In genomic region chr14:60815371-60815770, GRCh38 we compare ENCODE assay signal across 10 cellular contexts.
DNase-seq lines count a peak whose midpoint lies in the region; ATAC-seq and TF ChIP-seq lines count a peak whose summit lies in the region.
"Had no signal": no experiment of that assay in that cellular context is flagged by ENCODE, and none has a peak within 500 bp of the region (broad histone marks: within the 10 kb centered on the region; RNA-seq: fewer than 3 reads in every experiment).

No MANE protein-coding gene starts in this region.

- no peak overlapping the region for H3K27ac Mint-ChIP-seq in activated B cell treated with CpG ODN at 0.5 μM for 24 hours

- H3K9ac ChIP-seq in SK-N-SH: no peak overlapping the region

- peaks cover 35% of the 10 kb centered on the region for H3K36me3 Mint-ChIP-seq in activated B cell treated with CpG ODN at 0.5 μM for 24 hours (ENCODE audit: low read depth)

- H3K27ac ChIP-seq in SK-N-SH (ENCODE audit: low read depth in 2 of 2, low read length in 1 of 2): no peak overlapping the region

- POLR2A ChIA-PET in activated B cell treated with CpG ODN at 0.5 μM for 24 hours (lab: Charles Lee): no interaction called here
- POLR2A ChIA-PET in SK-N-SH (lab: Yijun Ruan, JAX): no interaction called here

- no peaks in the 10 kb centered on the region for H3K9me3 Mint-ChIP-seq in activated B cell treated with CpG ODN at 0.5 μM for 24 hours

- ATAC-seq in GM18517 (IDR thresholded peaks at IDR 0.05; ENCODE audit: unreplicated experiment) (peak; percentile 91), GM21528 (IDR thresholded peaks at IDR 0.05; ENCODE audit: low FRiP score, unreplicated experiment) (peak; percentile 90), HG03378 (IDR thresholded peaks at IDR 0.05; ENCODE audit: unreplicated experiment) (peak; percentile 98), activated B cell treated with CpG ODN at 0.5 μM for 24 hours (ENCODE audit: low read depth) (peak; percentile 75)

- CTCF ChIA-PET in activated B cell treated with CpG ODN at 0.5 μM for 24 hours (lab: Charles Lee): no interaction called here
- CTCF ChIA-PET in SK-N-SH (lab: Yijun Ruan, JAX): no interaction called here

- H3K4me3 ChIP-seq in SK-N-SH (ENCODE audit: low read depth in 2 of 2, low read length in 1 of 2): no peak overlapping the region

- H3K27me3 Mint-ChIP-seq in activated B cell treated with CpG ODN at 0.5 μM for 24 hours: no peaks in the 10 kb centered on the region

- WGBS in SK-N-SH (ENCODE audit: low lambda C conversion rate): 98% methylated on average over 4 of the region's 4 CpGs

- no peak for DNase-seq in activated B cell treated with CpG ODN at 0.5 μM for 24 hours
- no peak for DNase-seq in SK-N-SH
- DNase-seq in midbrain (lab: John Stamatoyannopoulos, UW): no peak
- DNase-seq in SKM-1 treated with dmso at 0.1 percent for 144 hours (lab: John Stamatoyannopoulos, UW; ENCODE audit: unreplicated experiment): no peak
- DNase-seq in activated naive CD4-positive, alpha-beta T cell treated with anti-CD3 and anti-CD28 coated beads, Interleukin-2, amount 50 U/mL, for 16 hours: no peak
- DNase-seq: activated CD4-positive, CD25-positive, alpha-beta regulatory T cell; hippocampal formation had no signal

- no peak for TF ChIP-seq RAD21 in SK-N-SH (IDR thresholded peaks at IDR 0.05; ENCODE audit: low read length)

- peak overlapping the region; percentile 17 for H3K4me3 Mint-ChIP-seq in activated B cell treated with CpG ODN at 0.5 μM for 24 hours

- H3K4me2 ChIP-seq in SK-N-SH: no peak overlapping the region

- no peaks in the 10 kb centered on the region for H3K9me3 ChIP-seq in SK-N-SH

- H2AFZ ChIP-seq in SK-N-SH (ENCODE audit: low read depth): no peak overlapping the region

- peaks cover 28 to 58% of the 10 kb centered on the region in 2 experiments for H3K36me3 ChIP-seq in SK-N-SH (replicated peaks in 1 of 2; ENCODE audit: control insufficient read depth in 1 of 2, insufficient read depth in 2 of 2, low read length in 1 of 2)

- no peaks in the 10 kb centered on the region for H4K20me1 ChIP-seq in SK-N-SH (ENCODE audit: insufficient read depth)

- H3K27me3 ChIP-seq in SK-N-SH (ENCODE audit: insufficient read depth): no peaks in the 10 kb centered on the region

- peaks cover 10% of the 10 kb centered on the region for H3K79me2 ChIP-seq in SK-N-SH (ENCODE audit: insufficient read depth)

- TF ChIP-seq EP300 in SK-N-SH (IDR thresholded peaks at IDR 0.05; ENCODE audit: borderline replicate concordance in 1 of 2, low read depth in 1 of 2, low read length in 1 of 2): no peak

- H3K9me2 ChIP-seq in SK-N-SH: no peaks in the 10 kb centered on the region

- H3F3A ChIP-seq in SK-N-SH (replicated peaks; ENCODE audit: insufficient read depth): no peaks in the 10 kb centered on the region

- H3K4me1 Mint-ChIP-seq in activated B cell treated with CpG ODN at 0.5 μM for 24 hours: peaks cover 12% of the 10 kb centered on the region

- H3K4me1 ChIP-seq in SK-N-SH (ENCODE audit: control insufficient read depth in 1 of 2, insufficient read depth in 2 of 2, low read depth in 1 of 2, low read length in 1 of 2): peaks cover 0 to 3% of the 10 kb centered on the region in 2 experiments; a peak in 2 of 4 replicates

- TF ChIP-seq CTCF in activated B cell treated with CpG ODN at 0.5 μM for 24 hours (IDR thresholded peaks at IDR 0.05) (no peak), SK-N-SH (IDR thresholded peaks at IDR 0.05) (no peak)

- intact Hi-C loops in activated B cell treated with CpG ODN at 0.5 μM for 24 hours (cut with micrococcal nuclease): no loop called here

TF ChIP-seq in SK-N-SH, 30 proteins besides CTCF, POLR2A, EP300 and RAD21:
- TF ChIP-seq USF1 (IDR thresholded peaks at IDR 0.05; ENCODE audit: borderline replicate concordance, low read depth) (no peak), ZBTB33 (IDR thresholded peaks at IDR 0.05; ENCODE audit: borderline replicate concordance, low read depth) (no peak), CHD2 (IDR thresholded peaks at IDR 0.05; ENCODE audit: low read length, partially characterized antibody) (no peak), TAF1 (IDR thresholded peaks at IDR 0.05; ENCODE audit: borderline replicate concordance, low read depth, low read length) (no peak), RFX5 (IDR thresholded peaks at IDR 0.05; ENCODE audit: low read length) (no peak), SMC3 (IDR thresholded peaks at IDR 0.05; ENCODE audit: low read depth, low read length) (no peak), RXRA (IDR thresholded peaks at IDR 0.05; ENCODE audit: borderline replicate concordance, low read depth) (no peak), FOSL2 (IDR thresholded peaks at IDR 0.05; ENCODE audit: borderline replicate concordance, low read depth) (no peak), TCF12 (IDR thresholded peaks at IDR 0.05) (no peak), TEAD4 (IDR thresholded peaks at IDR 0.05; ENCODE audit: borderline replicate concordance, insufficient read depth) (no peak), YY1 (IDR thresholded peaks at IDR 0.05; ENCODE audit: low read depth) (no peak), SIN3A (IDR thresholded peaks at IDR 0.05; ENCODE audit: borderline replicate concordance, low read depth, low read length) (no peak)
- TF ChIP-seq, protein P1, sequence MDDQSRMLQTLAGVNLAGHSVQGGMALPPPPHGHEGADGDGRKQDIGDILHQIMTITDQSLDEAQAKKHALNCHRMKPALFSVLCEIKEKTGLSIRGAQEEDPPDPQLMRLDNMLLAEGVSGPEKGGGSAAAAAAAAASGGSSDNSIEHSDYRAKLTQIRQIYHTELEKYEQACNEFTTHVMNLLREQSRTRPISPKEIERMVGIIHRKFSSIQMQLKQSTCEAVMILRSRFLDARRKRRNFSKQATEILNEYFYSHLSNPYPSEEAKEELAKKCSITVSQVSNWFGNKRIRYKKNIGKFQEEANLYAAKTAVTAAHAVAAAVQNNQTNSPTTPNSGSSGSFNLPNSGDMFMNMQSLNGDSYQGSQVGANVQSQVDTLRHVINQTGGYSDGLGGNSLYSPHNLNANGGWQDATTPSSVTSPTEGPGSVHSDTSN (IDR thresholded peaks at IDR 0.05): no peak
- TF ChIP-seq, protein P2, sequence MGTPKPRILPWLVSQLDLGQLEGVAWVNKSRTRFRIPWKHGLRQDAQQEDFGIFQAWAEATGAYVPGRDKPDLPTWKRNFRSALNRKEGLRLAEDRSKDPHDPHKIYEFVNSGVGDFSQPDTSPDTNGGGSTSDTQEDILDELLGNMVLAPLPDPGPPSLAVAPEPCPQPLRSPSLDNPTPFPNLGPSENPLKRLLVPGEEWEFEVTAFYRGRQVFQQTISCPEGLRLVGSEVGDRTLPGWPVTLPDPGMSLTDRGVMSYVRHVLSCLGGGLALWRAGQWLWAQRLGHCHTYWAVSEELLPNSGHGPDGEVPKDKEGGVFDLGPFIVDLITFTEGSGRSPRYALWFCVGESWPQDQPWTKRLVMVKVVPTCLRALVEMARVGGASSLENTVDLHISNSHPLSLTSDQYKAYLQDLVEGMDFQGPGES (IDR thresholded peaks at IDR 0.05; ENCODE audit: low read depth, low read length): no peak
